1 cellular context compared by ENCODE assay signal in the genomic region with DNA sequence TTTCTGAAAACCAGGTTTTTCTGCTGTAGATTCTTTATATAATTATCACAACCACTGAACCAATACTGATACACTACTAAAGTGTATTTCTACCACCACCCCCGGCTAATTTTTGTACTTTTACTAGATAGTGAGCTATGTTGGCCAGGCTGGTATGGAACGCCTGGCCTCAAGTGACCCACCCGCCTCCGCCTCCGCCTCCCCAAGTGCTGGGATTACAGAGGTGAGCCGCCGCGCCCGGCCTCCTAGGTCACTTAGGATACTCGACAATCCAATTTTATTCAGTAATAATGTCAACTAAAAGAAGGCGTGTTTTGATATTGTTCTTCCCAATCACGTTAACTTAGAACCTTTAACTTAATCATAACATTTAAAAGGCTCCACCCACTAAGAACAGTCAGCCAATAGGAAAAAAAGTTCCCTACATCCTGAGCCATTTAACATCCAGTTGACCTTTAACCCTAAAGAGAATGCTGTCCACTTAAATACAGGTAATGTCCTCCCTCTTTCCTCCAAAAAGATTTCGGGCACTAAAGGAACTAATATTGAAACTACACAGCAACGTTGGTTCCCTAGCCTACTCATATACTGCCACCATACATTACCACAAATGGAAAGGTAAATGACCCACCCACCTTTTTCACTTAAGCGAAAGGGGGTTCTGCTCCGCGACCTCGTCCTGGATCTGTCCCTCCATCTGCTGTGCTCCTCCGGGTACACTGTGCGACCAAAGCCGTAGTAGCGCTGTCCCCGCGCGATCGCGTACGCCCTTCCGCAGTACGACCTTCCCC.
TF ChIP-seq lines count a peak whose summit lies in the region.

No MANE protein-coding gene starts in this region.

TF ChIP-seq in IMR-90, 13 proteins besides CTCF, POLR2A, EP300 and RAD21:
- TF ChIP-seq CHD1 (IDR thresholded peaks at IDR 0.05; ENCODE audit: low read depth, low read length) (no peak; the same call in 1 of the 2 replicates), USF2 (IDR thresholded peaks at IDR 0.05; ENCODE audit: low read depth, low read length) (no peak), FOS (IDR thresholded peaks at IDR 0.05; ENCODE audit: low read depth, low read length) (no peak), MAZ (IDR thresholded peaks at IDR 0.05; ENCODE audit: borderline replicate concordance, low read depth, low read length) (no peak), MXI1 (IDR thresholded peaks at IDR 0.05; ENCODE audit: borderline replicate concordance, low read depth, low read length) (no peak), SMC3 (IDR thresholded peaks at IDR 0.05; ENCODE audit: low read depth, low read length) (no peak), MAFK (IDR thresholded peaks at IDR 0.05; ENCODE audit: low read depth, low read length) (no peak), BHLHE40 (IDR thresholded peaks at IDR 0.05; ENCODE audit: low read depth, low read length) (no peak), RCOR1 (IDR thresholded peaks at IDR 0.05; ENCODE audit: insufficient replicate concordance, low read length) (no peak)
